19 cellular contexts compared by ENCODE assay signal in genomic region chr22:40782521-40782920, GRCh38.
"Had no signal": no experiment of that assay in that cellular context is flagged by ENCODE, and none has a peak within 500 bp of the region (broad histone marks: within the 10 kb centered on the region; RNA-seq: fewer than 3 reads in every experiment).

No MANE protein-coding gene starts in this region.

- DNase-seq: activated CD4-positive, alpha-beta T cell treated with anti-CD3 and anti-CD28 coated beads, Interleukin-2, amount 50 U/mL, for 1 hour; activated CD8-positive, alpha-beta memory T cell treated with anti-CD3 and anti-CD28 coated beads for 24 hours; activated naive CD8-positive, alpha-beta T cell treated with anti-CD3 and anti-CD28 coated beads for 36 hours; anterior cingulate cortex; head of caudate nucleus; immature natural killer cell; left colon; lower lobe of right lung; midbrain; right cardiac atrium; stimulated activated CD4-positive, alpha-beta T cell treated with anti-CD3 and anti-CD28 coated beads, Interleukin-4, amount 100 ng/mL, for 4 hours; stimulated activated CD8-positive, alpha-beta memory T cell treated with anti-CD3 and anti-CD28 coated beads, Interleukin-4, amount 100 ng/mL, for 48 hours; stimulated activated naive CD4-positive, alpha-beta T cell treated with Interleukin-2 at 50 U/mL for 16 hours; substantia nigra; T-helper 2 cell had no signal

- H3K4me1 Mint-ChIP-seq: activated naive CD8-positive, alpha-beta T cell treated with anti-CD3 and anti-CD28 coated beads for 36 hours; immature natural killer cell had no signal

- H3K9me3 ChIP-seq: lower lobe of right lung, prostate gland, upper lobe of left lung had no signal

- FAIRE-seq: frontal cortex had no signal

- H3K4me3 Mint-ChIP-seq: activated naive CD8-positive, alpha-beta T cell treated with anti-CD3 and anti-CD28 coated beads for 36 hours; immature natural killer cell had no signal

- H3K27ac ChIP-seq: lower lobe of right lung, prostate gland, upper lobe of left lung had no signal

- H3K27me3 Mint-ChIP-seq: activated naive CD8-positive, alpha-beta T cell treated with anti-CD3 and anti-CD28 coated beads for 36 hours had no signal

- H3K27ac Mint-ChIP-seq: activated naive CD8-positive, alpha-beta T cell treated with anti-CD3 and anti-CD28 coated beads for 36 hours; immature natural killer cell had no signal

- H3K4me3 ChIP-seq: lower lobe of right lung, prostate gland, skin epidermis, upper lobe of left lung had no signal

- ATAC-seq: left colon, lower lobe of right lung, right cardiac atrium had no signal

- H3K4me1 ChIP-seq: lower lobe of right lung, prostate gland, upper lobe of left lung had no signal

- H3K9me3 Mint-ChIP-seq: activated naive CD8-positive, alpha-beta T cell treated with anti-CD3 and anti-CD28 coated beads for 36 hours; immature natural killer cell had no signal

- H3K27me3 ChIP-seq: upper lobe of left lung had no signal

- H3K36me3 ChIP-seq: prostate gland had no signal
